In genomic region chr2:60581461-60582282, GRCh38 we compare ENCODE assay signal across 1 cellular context.
A peak's percentile ranks its signal among the peaks of the same experiment; 100 is the strongest.
TF ChIP-seq lines count a peak whose summit lies in the region.

No MANE protein-coding gene starts in this region.

TF ChIP-seq in HepG2, 621 proteins besides CTCF, POLR2A, EP300 and RAD21 (continued from another document and continues in another):
- TF ChIP-seq, protein P1, sequence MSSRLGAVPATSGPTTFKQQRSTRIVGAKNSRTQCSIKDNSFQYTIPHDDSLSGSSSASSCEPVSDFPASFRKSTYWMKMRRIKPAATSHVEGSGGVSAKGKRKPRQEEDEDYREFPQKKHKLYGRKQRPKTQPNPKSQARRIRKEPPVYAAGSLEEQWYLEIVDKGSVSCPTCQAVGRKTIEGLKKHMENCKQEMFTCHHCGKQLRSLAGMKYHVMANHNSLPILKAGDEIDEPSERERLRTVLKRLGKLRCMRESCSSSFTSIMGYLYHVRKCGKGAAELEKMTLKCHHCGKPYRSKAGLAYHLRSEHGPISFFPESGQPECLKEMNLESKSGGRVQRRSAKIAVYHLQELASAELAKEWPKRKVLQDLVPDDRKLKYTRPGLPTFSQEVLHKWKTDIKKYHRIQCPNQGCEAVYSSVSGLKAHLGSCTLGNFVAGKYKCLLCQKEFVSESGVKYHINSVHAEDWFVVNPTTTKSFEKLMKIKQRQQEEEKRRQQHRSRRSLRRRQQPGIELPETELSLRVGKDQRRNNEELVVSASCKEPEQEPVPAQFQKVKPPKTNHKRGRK (CRISPR knock-in tag; IDR thresholded peaks at IDR 0.05): no peak
- TF ChIP-seq NFE2L1 (CRISPR knock-in tag; IDR thresholded peaks at IDR 0.05; ENCODE audit: borderline replicate concordance) (no peak), NFE2L2 (IDR thresholded peaks at IDR 0.05; ENCODE audit: low read length) (no peak), KDM2A (CRISPR knock-in tag; IDR thresholded peaks at IDR 0.05; ENCODE audit: borderline replicate concordance, low read depth) (peak; percentile 85), ZNF30 (CRISPR knock-in tag; IDR thresholded peaks at IDR 0.05) (no peak), JDP2 (CRISPR knock-in tag; IDR thresholded peaks at IDR 0.05; ENCODE audit: borderline replicate concordance) (no peak), TAF15 (IDR thresholded peaks at IDR 0.05; ENCODE audit: low read depth, low read length, poor library complexity, severe bottlenecking) (no peak), ZNF512B (CRISPR knock-in tag; IDR thresholded peaks at IDR 0.05; ENCODE audit: borderline replicate concordance) (peak; percentile 77; the same call in 1 of the 2 replicates), ZNF678 (CRISPR knock-in tag; IDR thresholded peaks at IDR 0.05) (no peak), ZFP1 (CRISPR knock-in tag; IDR thresholded peaks at IDR 0.05) (no peak), ZFP90 (CRISPR knock-in tag; IDR thresholded peaks at IDR 0.05; ENCODE audit: borderline replicate concordance) (no peak), STAT5B (CRISPR knock-in tag; IDR thresholded peaks at IDR 0.05) (no peak), SMC3 (IDR thresholded peaks at IDR 0.05; ENCODE audit: low read length) (peak; percentile 51; the same call in 1 of the 2 replicates), FOXO1 (CRISPR knock-in tag; IDR thresholded peaks at IDR 0.05) (peak; percentile 36; the same call in 1 of the 2 replicates), SALL2 (CRISPR knock-in tag; IDR thresholded peaks at IDR 0.05) (peak; percentile 68; the same call in 1 of the 2 replicates), KDM6A (CRISPR knock-in tag; IDR thresholded peaks at IDR 0.05; ENCODE audit: low read depth) (no peak), ZNF790 (CRISPR knock-in tag; IDR thresholded peaks at IDR 0.05; ENCODE audit: borderline replicate concordance) (no peak), SATB2 (CRISPR knock-in tag; IDR thresholded peaks at IDR 0.05) (no peak), ZNF20 (CRISPR knock-in tag; IDR thresholded peaks at IDR 0.05) (no peak), JUN (CRISPR knock-in tag; IDR thresholded peaks at IDR 0.05) (no peak), MEIS2 (CRISPR knock-in tag; IDR thresholded peaks at IDR 0.05) (0 out of 2 replicates have a peak, but pooled peaks have one; percentile 51), PRMT3 (CRISPR knock-in tag; IDR thresholded peaks at IDR 0.05; ENCODE audit: borderline replicate concordance, low read depth) (no peak), ADNP (CRISPR knock-in tag; IDR thresholded peaks at IDR 0.05) (no peak), ZNF468 (CRISPR knock-in tag; IDR thresholded peaks at IDR 0.05) (no peak), IRF1 (CRISPR knock-in tag; IDR thresholded peaks at IDR 0.05; ENCODE audit: low read depth) (no peak), ATF1 (CRISPR knock-in tag; IDR thresholded peaks at IDR 0.05) (no peak), TOPORS (CRISPR knock-in tag; IDR thresholded peaks at IDR 0.05) (no peak), RORA (CRISPR knock-in tag; IDR thresholded peaks at IDR 0.05) (no peak), IRX3 (CRISPR knock-in tag; IDR thresholded peaks at IDR 0.05; ENCODE audit: borderline replicate concordance, low read depth) (no peak), ZNF331 (CRISPR knock-in tag; IDR thresholded peaks at IDR 0.05) (no peak; the same call in 1 of the 2 replicates), ZNF33A (CRISPR knock-in tag; IDR thresholded peaks at IDR 0.05; ENCODE audit: borderline replicate concordance) (no peak)
- TF ChIP-seq, protein P2, sequence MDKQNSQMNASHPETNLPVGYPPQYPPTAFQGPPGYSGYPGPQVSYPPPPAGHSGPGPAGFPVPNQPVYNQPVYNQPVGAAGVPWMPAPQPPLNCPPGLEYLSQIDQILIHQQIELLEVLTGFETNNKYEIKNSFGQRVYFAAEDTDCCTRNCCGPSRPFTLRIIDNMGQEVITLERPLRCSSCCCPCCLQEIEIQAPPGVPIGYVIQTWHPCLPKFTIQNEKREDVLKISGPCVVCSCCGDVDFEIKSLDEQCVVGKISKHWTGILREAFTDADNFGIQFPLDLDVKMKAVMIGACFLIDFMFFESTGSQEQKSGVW (CRISPR knock-in tag; IDR thresholded peaks at IDR 0.05; ENCODE audit: borderline replicate concordance): no peak
- TF ChIP-seq, protein P3, sequence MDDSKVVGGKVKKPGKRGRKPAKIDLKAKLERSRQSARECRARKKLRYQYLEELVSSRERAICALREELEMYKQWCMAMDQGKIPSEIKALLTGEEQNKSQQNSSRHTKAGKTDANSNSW (CRISPR knock-in tag; IDR thresholded peaks at IDR 0.05; ENCODE audit: borderline replicate concordance): no peak
- TF ChIP-seq, protein P4, sequence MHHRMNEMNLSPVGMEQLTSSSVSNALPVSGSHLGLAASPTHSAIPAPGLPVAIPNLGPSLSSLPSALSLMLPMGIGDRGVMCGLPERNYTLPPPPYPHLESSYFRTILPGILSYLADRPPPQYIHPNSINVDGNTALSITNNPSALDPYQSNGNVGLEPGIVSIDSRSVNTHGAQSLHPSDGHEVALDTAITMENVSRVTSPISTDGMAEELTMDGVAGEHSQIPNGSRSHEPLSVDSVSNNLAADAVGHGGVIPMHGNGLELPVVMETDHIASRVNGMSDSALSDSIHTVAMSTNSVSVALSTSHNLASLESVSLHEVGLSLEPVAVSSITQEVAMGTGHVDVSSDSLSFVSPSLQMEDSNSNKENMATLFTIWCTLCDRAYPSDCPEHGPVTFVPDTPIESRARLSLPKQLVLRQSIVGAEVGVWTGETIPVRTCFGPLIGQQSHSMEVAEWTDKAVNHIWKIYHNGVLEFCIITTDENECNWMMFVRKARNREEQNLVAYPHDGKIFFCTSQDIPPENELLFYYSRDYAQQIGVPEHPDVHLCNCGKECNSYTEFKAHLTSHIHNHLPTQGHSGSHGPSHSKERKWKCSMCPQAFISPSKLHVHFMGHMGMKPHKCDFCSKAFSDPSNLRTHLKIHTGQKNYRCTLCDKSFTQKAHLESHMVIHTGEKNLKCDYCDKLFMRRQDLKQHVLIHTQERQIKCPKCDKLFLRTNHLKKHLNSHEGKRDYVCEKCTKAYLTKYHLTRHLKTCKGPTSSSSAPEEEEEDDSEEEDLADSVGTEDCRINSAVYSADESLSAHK (CRISPR knock-in tag; IDR thresholded peaks at IDR 0.05; ENCODE audit: borderline replicate concordance): no peak
- TF ChIP-seq, protein P5, sequence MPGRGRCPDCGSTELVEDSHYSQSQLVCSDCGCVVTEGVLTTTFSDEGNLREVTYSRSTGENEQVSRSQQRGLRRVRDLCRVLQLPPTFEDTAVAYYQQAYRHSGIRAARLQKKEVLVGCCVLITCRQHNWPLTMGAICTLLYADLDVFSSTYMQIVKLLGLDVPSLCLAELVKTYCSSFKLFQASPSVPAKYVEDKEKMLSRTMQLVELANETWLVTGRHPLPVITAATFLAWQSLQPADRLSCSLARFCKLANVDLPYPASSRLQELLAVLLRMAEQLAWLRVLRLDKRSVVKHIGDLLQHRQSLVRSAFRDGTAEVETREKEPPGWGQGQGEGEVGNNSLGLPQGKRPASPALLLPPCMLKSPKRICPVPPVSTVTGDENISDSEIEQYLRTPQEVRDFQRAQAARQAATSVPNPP (CRISPR knock-in tag; IDR thresholded peaks at IDR 0.05): no peak
- TF ChIP-seq, protein P6, sequence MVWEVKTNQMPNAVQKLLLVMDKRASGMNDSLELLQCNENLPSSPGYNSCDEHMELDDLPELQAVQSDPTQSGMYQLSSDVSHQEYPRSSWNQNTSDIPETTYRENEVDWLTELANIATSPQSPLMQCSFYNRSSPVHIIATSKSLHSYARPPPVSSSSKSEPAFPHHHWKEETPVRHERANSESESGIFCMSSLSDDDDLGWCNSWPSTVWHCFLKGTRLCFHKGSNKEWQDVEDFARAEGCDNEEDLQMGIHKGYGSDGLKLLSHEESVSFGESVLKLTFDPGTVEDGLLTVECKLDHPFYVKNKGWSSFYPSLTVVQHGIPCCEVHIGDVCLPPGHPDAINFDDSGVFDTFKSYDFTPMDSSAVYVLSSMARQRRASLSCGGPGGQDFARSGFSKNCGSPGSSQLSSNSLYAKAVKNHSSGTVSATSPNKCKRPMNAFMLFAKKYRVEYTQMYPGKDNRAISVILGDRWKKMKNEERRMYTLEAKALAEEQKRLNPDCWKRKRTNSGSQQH (CRISPR knock-in tag; IDR thresholded peaks at IDR 0.05; ENCODE audit: low read depth): 0 out of 2 replicates have a peak, but pooled peaks have one; percentile 32
- TF ChIP-seq, protein P7, sequence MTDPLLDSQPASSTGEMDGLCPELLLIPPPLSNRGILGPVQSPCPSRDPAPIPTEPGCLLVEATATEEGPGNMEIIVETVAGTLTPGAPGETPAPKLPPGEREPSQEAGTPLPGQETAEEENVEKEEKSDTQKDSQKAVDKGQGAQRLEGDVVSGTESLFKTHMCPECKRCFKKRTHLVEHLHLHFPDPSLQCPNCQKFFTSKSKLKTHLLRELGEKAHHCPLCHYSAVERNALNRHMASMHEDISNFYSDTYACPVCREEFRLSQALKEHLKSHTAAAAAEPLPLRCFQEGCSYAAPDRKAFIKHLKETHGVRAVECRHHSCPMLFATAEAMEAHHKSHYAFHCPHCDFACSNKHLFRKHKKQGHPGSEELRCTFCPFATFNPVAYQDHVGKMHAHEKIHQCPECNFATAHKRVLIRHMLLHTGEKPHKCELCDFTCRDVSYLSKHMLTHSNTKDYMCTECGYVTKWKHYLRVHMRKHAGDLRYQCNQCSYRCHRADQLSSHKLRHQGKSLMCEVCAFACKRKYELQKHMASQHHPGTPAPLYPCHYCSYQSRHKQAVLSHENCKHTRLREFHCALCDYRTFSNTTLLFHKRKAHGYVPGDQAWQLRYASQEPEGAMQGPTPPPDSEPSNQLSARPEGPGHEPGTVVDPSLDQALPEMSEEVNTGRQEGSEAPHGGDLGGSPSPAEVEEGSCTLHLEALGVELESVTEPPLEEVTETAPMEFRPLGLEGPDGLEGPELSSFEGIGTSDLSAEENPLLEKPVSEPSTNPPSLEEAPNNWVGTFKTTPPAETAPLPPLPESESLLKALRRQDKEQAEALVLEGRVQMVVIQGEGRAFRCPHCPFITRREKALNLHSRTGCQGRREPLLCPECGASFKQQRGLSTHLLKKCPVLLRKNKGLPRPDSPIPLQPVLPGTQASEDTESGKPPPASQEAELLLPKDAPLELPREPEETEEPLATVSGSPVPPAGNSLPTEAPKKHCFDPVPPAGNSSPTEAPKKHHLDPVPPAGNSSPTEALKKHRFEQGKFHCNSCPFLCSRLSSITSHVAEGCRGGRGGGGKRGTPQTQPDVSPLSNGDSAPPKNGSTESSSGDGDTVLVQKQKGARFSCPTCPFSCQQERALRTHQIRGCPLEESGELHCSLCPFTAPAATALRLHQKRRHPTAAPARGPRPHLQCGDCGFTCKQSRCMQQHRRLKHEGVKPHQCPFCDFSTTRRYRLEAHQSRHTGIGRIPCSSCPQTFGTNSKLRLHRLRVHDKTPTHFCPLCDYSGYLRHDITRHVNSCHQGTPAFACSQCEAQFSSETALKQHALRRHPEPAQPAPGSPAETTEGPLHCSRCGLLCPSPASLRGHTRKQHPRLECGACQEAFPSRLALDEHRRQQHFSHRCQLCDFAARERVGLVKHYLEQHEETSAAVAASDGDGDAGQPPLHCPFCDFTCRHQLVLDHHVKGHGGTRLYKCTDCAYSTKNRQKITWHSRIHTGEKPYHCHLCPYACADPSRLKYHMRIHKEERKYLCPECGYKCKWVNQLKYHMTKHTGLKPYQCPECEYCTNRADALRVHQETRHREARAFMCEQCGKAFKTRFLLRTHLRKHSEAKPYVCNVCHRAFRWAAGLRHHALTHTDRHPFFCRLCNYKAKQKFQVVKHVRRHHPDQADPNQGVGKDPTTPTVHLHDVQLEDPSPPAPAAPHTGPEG (CRISPR knock-in tag; IDR thresholded peaks at IDR 0.05): 0 out of 2 replicates have a peak, but pooled peaks have one; percentile 33
- TF ChIP-seq, protein P8, sequence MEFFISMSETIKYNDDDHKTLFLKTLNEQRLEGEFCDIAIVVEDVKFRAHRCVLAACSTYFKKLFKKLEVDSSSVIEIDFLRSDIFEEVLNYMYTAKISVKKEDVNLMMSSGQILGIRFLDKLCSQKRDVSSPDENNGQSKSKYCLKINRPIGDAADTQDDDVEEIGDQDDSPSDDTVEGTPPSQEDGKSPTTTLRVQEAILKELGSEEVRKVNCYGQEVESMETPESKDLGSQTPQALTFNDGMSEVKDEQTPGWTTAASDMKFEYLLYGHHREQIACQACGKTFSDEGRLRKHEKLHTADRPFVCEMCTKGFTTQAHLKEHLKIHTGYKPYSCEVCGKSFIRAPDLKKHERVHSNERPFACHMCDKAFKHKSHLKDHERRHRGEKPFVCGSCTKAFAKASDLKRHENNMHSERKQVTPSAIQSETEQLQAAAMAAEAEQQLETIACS (CRISPR knock-in tag; IDR thresholded peaks at IDR 0.05): no peak
